Comparison of ENCODE assay signal across 7 cellular contexts in the genomic region with DNA sequence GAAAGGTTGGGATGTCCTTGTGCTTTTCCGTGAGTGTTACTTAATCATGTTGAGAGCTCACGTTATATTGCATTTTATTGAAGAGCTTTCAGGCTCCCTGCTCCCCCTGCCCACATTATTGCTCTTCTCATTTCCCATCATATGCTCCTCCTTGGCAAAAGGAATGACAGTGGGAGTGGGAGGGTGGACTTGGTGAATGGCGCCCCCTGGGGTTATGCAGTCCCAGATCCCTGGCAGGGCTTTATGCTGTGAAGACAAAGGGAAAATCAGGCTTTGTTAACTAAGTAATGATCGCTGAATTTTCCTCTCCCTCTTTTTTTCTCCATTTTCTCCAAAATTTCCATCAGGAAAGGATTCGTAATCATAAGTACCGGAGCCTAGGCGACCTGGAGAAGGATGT.
DNase-seq lines count a peak whose midpoint lies in the region; ATAC-seq and TF ChIP-seq lines count a peak whose summit lies in the region.

No MANE protein-coding gene starts in this region.

- H3K4me2 ChIP-seq in KMS-11, result no peak overlapping the region

- no peaks in the 10 kb centered on the region for H3K27me3 ChIP-seq in KMS-11 (ENCODE audit: insufficient read depth, low read depth)

- no peak for ATAC-seq in GM18867 (IDR thresholded peaks at IDR 0.05; ENCODE audit: unreplicated experiment)

- DNase-seq in GM10248 (ENCODE audit: extremely low spot score) (no peak), ecto neural progenitor cell (ENCODE audit: low spot score) (peak; percentile 58), nephron progenitor cell (peak; percentile 36), NK-92 (lab: John Stamatoyannopoulos, UW; ENCODE audit: unreplicated experiment) (no peak), T-helper 9 cell (no peak)

- no peaks in the 10 kb centered on the region for H3K79me2 ChIP-seq in KMS-11 (ENCODE audit: insufficient read depth, low read depth)

- H3K36me3 Mint-ChIP-seq in nephron progenitor cell (ENCODE audit: low read depth), result no peaks in the 10 kb centered on the region

- POLR2A ChIA-PET in GM10248 (lab: Yijun Ruan, JAX), result no interaction called here

- H3K4me3 ChIP-seq in KMS-11 (IDR thresholded peaks at IDR 0.05; ENCODE audit: insufficient read depth, low read depth, low read length), result no peak overlapping the region

- peak; percentile 14 for TF ChIP-seq CTCF in GM10248 (IDR thresholded peaks at IDR 0.05; ENCODE audit: control extremely low read depth, extremely low read depth, low read depth, missing control alignments)
- TF ChIP-seq CTCF in KMS-11 (conservative IDR thresholded peaks at IDR 0.05; ENCODE audit: low read depth, low read length), result peak; percentile 66
- peak; percentile 41 for TF ChIP-seq CTCF in nephron progenitor cell (IDR thresholded peaks at IDR 0.05)

- H3K9me3 Mint-ChIP-seq in nephron progenitor cell, result no peaks in the 10 kb centered on the region

- CTCF ChIA-PET in GM10248 (lab: Yijun Ruan, JAX), result interaction anchor here (0.9 to 3.1 kb wide), 10 partner anchors 9 to 114 kb away, joined by 3 to 26 read pairs (median 6); no protein-coding TSS in a partner anchor

- H3K27me3 Mint-ChIP-seq in nephron progenitor cell (ENCODE audit: low read depth, poor library complexity), result peaks cover 2% of the 10 kb centered on the region

- no peak overlapping the region for H3K27ac Mint-ChIP-seq in nephron progenitor cell

- no peaks in the 10 kb centered on the region for H4K20me1 ChIP-seq in KMS-11 (ENCODE audit: insufficient read depth)

- no peak overlapping the region for H3K9ac ChIP-seq in KMS-11

- H3K4me1 Mint-ChIP-seq in nephron progenitor cell, result peaks cover 14% of the 10 kb centered on the region

- no peak overlapping the region for H3K4me3 Mint-ChIP-seq in nephron progenitor cell

- H3K27ac ChIP-seq in KMS-11, result no peak overlapping the region

- H3K36me3 ChIP-seq in KMS-11 (ENCODE audit: insufficient read depth), result no peaks in the 10 kb centered on the region

- no peak overlapping the region for H2AFZ ChIP-seq in KMS-11 (ENCODE audit: low read depth)

- no peaks in the 10 kb centered on the region for H3K4me1 ChIP-seq in KMS-11 (ENCODE audit: low read depth, poor library complexity, severe bottlenecking)

Comparison
In these comparisons a context has a peak if more than half of its experiments do, and no peak if none do; other contexts are left out.
1. DNase-seq: peak in ecto neural progenitor cell (single experiment) and nephron progenitor cell (single experiment); none in GM10248 (single experiment), NK-92 (single experiment) and T-helper 9 cell (single experiment).
2. CTCF ChIP-seq: peak in every context shown above with its lines; median percentile 66 in KMS-11; 41 in nephron progenitor cell; 14 in GM10248.